8 cellular contexts compared by ENCODE assay signal in genomic region chr19:10027158-10027997, GRCh38. TPM values are rescaled to one million over a fixed set of nuclear protein-coding genes. Genes with fewer than 3 reads are reported as not detected.
DNase-seq lines count a peak whose midpoint lies in the region; ATAC-seq, FAIRE-seq and TF ChIP-seq lines count a peak whose summit lies in the region.

No MANE protein-coding gene starts in this region.

- TF ChIP-seq RAD21 in neural cell (conservative IDR thresholded peaks at IDR 0.05): peak; percentile 62

- H3K27me3 ChIP-seq in neural cell (ENCODE audit: insufficient read depth, low read depth, low read length): no peaks in the 10 kb centered on the region

- no peaks in the 10 kb centered on the region for H3K79me2 ChIP-seq in neural cell (replicated peaks; ENCODE audit: insufficient read depth, low read length)

- H3K27ac ChIP-seq in neural cell (ENCODE audit: low read length): no peak overlapping the region

- no peak for ATAC-seq in HG03520 (IDR thresholded peaks at IDR 0.05; ENCODE audit: unreplicated experiment)

- H3F3A ChIP-seq in neural cell (ENCODE audit: insufficient read depth, low read length, poor library complexity, severe bottlenecking): no peaks in the 10 kb centered on the region

- TF ChIP-seq EP300 in neural cell (conservative IDR thresholded peaks at IDR 0.05; ENCODE audit: poor library complexity, severe bottlenecking): no peak

- peak; percentile 89 for DNase-seq in GM12865 (ENCODE audit: low read depth)
- peak; percentile 92 for DNase-seq in LHCN-M2 (ENCODE audit: low read depth)
- peak; percentile 84 for DNase-seq in RCC 7860 (ENCODE audit: low spot score)
- peak; percentile 54 for DNase-seq in activated T-helper 1 cell treated with Interleukin-2 at 50 U/mL for 16 hours (ENCODE audit: low read depth)
- DNase-seq in fibroblast of peridontal ligament (ENCODE audit: extremely low read depth): peak; percentile 90
- peak; percentile 66 for DNase-seq in stimulated activated naive CD4-positive, alpha-beta T cell treated with Interleukin-2 at 50 U/mL for 16 hours (lab: John Stamatoyannopoulos, UW)

- H3K9ac ChIP-seq in neural cell (ENCODE audit: low read length): no peak overlapping the region

- no peaks in the 10 kb centered on the region for H3K36me3 ChIP-seq in neural cell (ENCODE audit: insufficient read depth, low read length)

- no peaks in the 10 kb centered on the region for H4K20me1 ChIP-seq in neural cell (ENCODE audit: insufficient read depth)

- H3K9me2 ChIP-seq in neural cell (ENCODE audit: insufficient read depth, low read length): no peaks in the 10 kb centered on the region

- H3K4me3 ChIP-seq in GM12865 (ENCODE audit: low read depth, low read length): no peak overlapping the region
- peak overlapping the region; percentile 53 for H3K4me3 ChIP-seq in neural cell (ENCODE audit: low read length)

- no peaks in the 10 kb centered on the region for H3K9me3 ChIP-seq in neural cell (ENCODE audit: low read length)

- peak; percentile 94 for TF ChIP-seq CTCF in GM12865 (IDR thresholded peaks at IDR 0.05; ENCODE audit: insufficient read depth, low read depth, low read length, missing control alignments)
- TF ChIP-seq CTCF in neural cell (IDR thresholded peaks at IDR 0.05; ENCODE audit: poor library complexity, severe bottlenecking): peak; percentile 73

- H3K4me2 ChIP-seq in neural cell (ENCODE audit: low read length): no peak overlapping the region

- H2AFZ ChIP-seq in neural cell (ENCODE audit: low read depth, low read length): no peak overlapping the region

- FAIRE-seq in RCC 7860 (lab: Jason Lieb, UNC): peak; percentile 58

TF ChIP-seq in neural cell, 6 proteins besides CTCF, POLR2A, EP300 and RAD21:
- TF ChIP-seq MXI1 (conservative IDR thresholded peaks at IDR 0.05; ENCODE audit: poor library complexity, severe bottlenecking) (no peak), SMC3 (conservative IDR thresholded peaks at IDR 0.05; ENCODE audit: poor library complexity) (peak; percentile 79)

RNA-seq across cellular contexts. Expression of gene RDH8, which starts 14.1 kb away (rescaled TPM):
- total RNA-seq in LHCN-M2 (2014; rRNA removed): not detected in 2 replicates
- not detected for polyA plus RNA-seq in LHCN-M2 (2012)
- not detected in 2 replicates for polyA plus RNA-seq in neural cell
- polyA minus RNA-seq in neural cell: not detected in 2 replicates

RNA-seq across cellular contexts. Expression of gene COL5A3, which starts 17.1 kb away (rescaled TPM):
- 0.58 and 0.80 TPM in 2 replicates for total RNA-seq in LHCN-M2 (2014; rRNA removed)
- polyA plus RNA-seq in LHCN-M2 (2012): 0.18 TPM
- polyA plus RNA-seq in neural cell: 0.11 TPM in 1 of 2 replicates, not detected in the other
- polyA minus RNA-seq in neural cell: 0.12 TPM in 1 of 2 replicates, not detected in the other

RNA-seq across cellular contexts. Expression of gene SHFL, which starts 58.7 kb away (rescaled TPM):
- total RNA-seq in LHCN-M2 (2014; rRNA removed): 29.0 and 29.5 TPM in 2 replicates
- polyA plus RNA-seq in LHCN-M2 (2012): 21.6 TPM
- polyA plus RNA-seq in neural cell: 0.66 and 1.2 TPM in 2 replicates
- 0.58 TPM in 1 of 2 replicates, not detected in the other for polyA minus RNA-seq in neural cell
